20 cellular contexts compared by ENCODE assay signal in the genomic region with DNA sequence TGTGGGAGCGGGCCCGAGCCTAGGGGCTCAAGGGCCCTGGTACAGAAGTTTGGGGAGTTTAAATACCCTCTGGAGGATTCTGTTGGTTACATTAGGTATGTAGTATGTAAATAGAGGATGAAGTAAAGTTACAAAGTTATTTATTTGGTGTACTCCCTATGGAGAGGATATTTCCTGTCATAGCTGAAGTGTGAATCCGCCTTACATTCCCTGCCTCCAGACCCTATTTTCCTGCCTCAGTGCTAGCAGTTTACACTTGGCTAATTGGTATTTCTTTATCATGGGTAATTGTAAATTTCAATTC.
DNase-seq lines count a peak whose midpoint lies in the region; ATAC-seq and TF ChIP-seq lines count a peak whose summit lies in the region.
"Had no signal": no experiment of that assay in that cellular context is flagged by ENCODE, and none has a peak within 500 bp of the region (broad histone marks: within the 10 kb centered on the region; RNA-seq: fewer than 3 reads in every experiment).

No MANE protein-coding gene starts in this region.

- no TSS peak for BruUV-seq in HCT116 (replicated peaks; lab: Mats Ljungman, UMichigan)

- DNase-seq in HCT116 (ENCODE audit: low read depth, low spot score) = no peak
- no peak for DNase-seq in adipocyte (ENCODE audit: low read depth)
- DNase-seq in hepatocyte (ENCODE audit: low spot score) = no peak
- DNase-seq in smooth muscle cell of the brain vasculature (ENCODE audit: low read depth, low spot score) = peak; percentile 1
- no peak for DNase-seq in NCI-H1092 treated with DMSO at 0.1 percent for 48 hours (lab: John Stamatoyannopoulos, UW)
- no peak for DNase-seq in activated effector memory CD4-positive, alpha-beta T cell treated with Interleukin-2 at 50 U/mL for 16 hours
- DNase-seq: activated CD4-positive, alpha-beta T cell treated with anti-CD3 and anti-CD28 coated beads for 4 hours; activated CD8-positive, alpha-beta memory T cell treated with anti-CD3 and anti-CD28 coated beads, Interleukin-2, amount 10 ng/mL, durations not matched to agents 7 days and 5 days; activated naive CD8-positive, alpha-beta T cell treated with anti-CD3 and anti-CD28 coated beads, Interleukin-2, amount 50 U/mL, for 24 hours; DMS 273 treated with DMSO at 0.1 percent for 48 hours; effector CD4-positive, alpha-beta T cell; NCI-H1930; NK-92 treated with Interleukin-12 subunit alpha and Interleukin-12 subunit beta, amount 100 ng/mL, for 24 hours; right cardiac atrium; stimulated activated CD4-positive, alpha-beta T cell treated with anti-CD3 and anti-CD28 coated beads, Interleukin-1b, Interleukin-23, amount 100 ng/mL, for 48 hours; stimulated activated naive CD8-positive, alpha-beta T cell treated with anti-CD3 and anti-CD28 coated beads, Interleukin-15, Interleukin-2, amounts not matched to agents 100 U/mL and 50 U/mL, for 24 hours had no signal

- H4K20me1 ChIP-seq in HCT116 (ENCODE audit: insufficient read depth) = no peaks in the 10 kb centered on the region
- no peaks in the 10 kb centered on the region for H4K20me1 ChIP-seq in hepatocyte (ENCODE audit: insufficient read depth, poor library complexity, severe bottlenecking)

- H3K27ac ChIP-seq in HCT116 (ENCODE audit: low read depth, low read length) (peak overlapping the region; percentile 41; the same call in 1 of the 2 replicates), hepatocyte (no peak overlapping the region)
- H3K27ac ChIP-seq: C4-2B had no signal

- TF ChIP-seq CTCF in HCT116 (IDR thresholded peaks at IDR 0.05 in 2 of 3, conservative IDR thresholded peaks at IDR 0.05 in 1 of 3; ENCODE audit: borderline replicate concordance in 1 of 3, insufficient read depth in 1 of 3, low read depth in 2 of 3, low read length in 2 of 3) (no peak), hepatocyte (IDR thresholded peaks at IDR 0.05; ENCODE audit: poor library complexity) (no peak)

- intact Hi-C loops in HCT116 (cut with micrococcal nuclease) = no loop called here

- CTCF ChIA-PET in HCT116 (lab: Charles Lee) = interaction anchor here (0.7 to 1.4 kb wide), 3 partner anchors 15 to 724 kb away, joined by 3 read pairs; a partner anchor contains a TSS

- no peaks in the 10 kb centered on the region for H3K36me3 ChIP-seq in HCT116 (ENCODE audit: control insufficient read depth in 1 of 2, insufficient read depth in 2 of 2, low read length in 2 of 2)
- no peaks in the 10 kb centered on the region for H3K36me3 ChIP-seq in adipocyte (ENCODE audit: control insufficient read depth, insufficient read depth, low read length, severe bottlenecking)
- no peaks in the 10 kb centered on the region for H3K36me3 ChIP-seq in hepatocyte (replicated peaks; ENCODE audit: insufficient read depth, low read depth)
- H3K36me3 ChIP-seq: HAP-1 had no signal

- peak overlapping the region; percentile 35 to 51 for H3K4me3 ChIP-seq in HCT116 (replicated peaks in 1 of 2; ENCODE audit: low read depth in 1 of 2, low read length in 2 of 2)
- H3K4me3 ChIP-seq in adipocyte (ENCODE audit: low read length) = peak overlapping the region; percentile 75
- no peak overlapping the region for H3K4me3 ChIP-seq in hepatocyte
- H3K4me3 ChIP-seq: HAP-1 had no signal

- peak overlapping the region; percentile 69 for H3K4me2 ChIP-seq in HCT116 (ENCODE audit: low read length)
- H3K4me2 ChIP-seq in hepatocyte = peak overlapping the region; percentile 28

- H3K4me1 ChIP-seq in HCT116 (ENCODE audit: control insufficient read depth in 1 of 2, insufficient read depth in 2 of 2, low read length in 2 of 2) (peaks cover 0 to 14% of the 10 kb centered on the region in 2 experiments; a peak in 3 of 4 replicates), adipocyte (ENCODE audit: control insufficient read depth, insufficient read depth, low read length) (no peaks in the 10 kb centered on the region), hepatocyte (ENCODE audit: insufficient read depth) (no peaks in the 10 kb centered on the region)
- H3K4me1 ChIP-seq: HAP-1 had no signal

- no peak for TF ChIP-seq RAD21 in HCT116 (IDR thresholded peaks at IDR 0.05; ENCODE audit: low read depth)

- no peaks in the 10 kb centered on the region for H3K9me2 ChIP-seq in HCT116 (ENCODE audit: insufficient read depth)
- no peaks in the 10 kb centered on the region for H3K9me2 ChIP-seq in hepatocyte (replicated peaks; ENCODE audit: insufficient read depth)

- ATAC-seq in HCT116 = no peak
- ATAC-seq in GM18873 (IDR thresholded peaks at IDR 0.05; ENCODE audit: low FRiP score, unreplicated experiment) = no peak
- ATAC-seq: activated CD8-positive, alpha-beta memory T cell treated with anti-CD3 and anti-CD28 coated beads, Interleukin-2, amount 10 ng/mL, durations not matched to agents 7 days and 5 days; activated naive CD8-positive, alpha-beta T cell treated with anti-CD3 and anti-CD28 coated beads, Interleukin-2, amount 50 U/mL, for 24 hours; left lobe of liver; right cardiac atrium; stimulated activated naive CD8-positive, alpha-beta T cell treated with anti-CD3 and anti-CD28 coated beads, Interleukin-15, Interleukin-2, amounts not matched to agents 100 U/mL and 50 U/mL, for 24 hours had no signal

- no peaks in the 10 kb centered on the region for H3K9me3 ChIP-seq in HCT116 (ENCODE audit: control insufficient read depth in 1 of 2, insufficient read depth in 1 of 2, low read depth in 1 of 2, low read length in 2 of 2)
- H3K9me3 ChIP-seq in adipocyte (ENCODE audit: control insufficient read depth, low read length) = no peaks in the 10 kb centered on the region
- no peaks in the 10 kb centered on the region for H3K9me3 ChIP-seq in hepatocyte (ENCODE audit: low read depth)
- H3K9me3 ChIP-seq: HAP-1 had no signal

- H3K27me3 ChIP-seq in HCT116 (ENCODE audit: insufficient read depth, low read length) (no peaks in the 10 kb centered on the region), adipocyte (replicated peaks; ENCODE audit: control insufficient read depth, insufficient read depth, low read length) (no peaks in the 10 kb centered on the region), hepatocyte (no peaks in the 10 kb centered on the region)

- H3K9ac ChIP-seq in HCT116 (ENCODE audit: low read length) = peak overlapping the region; percentile 54
- peak overlapping the region; percentile 64 for H3K9ac ChIP-seq in adipocyte (ENCODE audit: low read length)

- 77% methylated on average over 3 of the region's 3 CpGs for WGBS in hepatocyte (ENCODE audit: low lambda C conversion rate, missing lambda C conversion rate)

- POLR2A ChIA-PET in HCT116 (lab: Charles Lee) = no interaction called here

- H2AFZ ChIP-seq in HCT116 (ENCODE audit: low read depth, low read length, poor library complexity, severe bottlenecking) (peak overlapping the region; percentile 19), hepatocyte (no peak overlapping the region)

- no peak for TF ChIP-seq POLR2A in HCT116 (IDR thresholded peaks at IDR 0.05; ENCODE audit: borderline replicate concordance, extremely low read depth, insufficient read depth, insufficient read length)

- RAD21 ChIA-PET in HCT116 (lab: Charles Lee; ENCODE audit: low non-redundant PET in 1 of 2, low total read pairs in 2 of 2, uncharacterized antibody in 2 of 2, unreplicated experiment in 2 of 2) = no interaction called here

- H3K79me2 ChIP-seq in HCT116 (ENCODE audit: insufficient read depth, low read length) (no peaks in the 10 kb centered on the region), hepatocyte (no peaks in the 10 kb centered on the region)

TF ChIP-seq in HCT116, 20 proteins besides CTCF, POLR2A, EP300 and RAD21:
- TF ChIP-seq SIN3A (IDR thresholded peaks at IDR 0.05; ENCODE audit: low read depth) = no peak
